Comparison of ENCODE assay signal across 28 cellular contexts in the genomic region with DNA sequence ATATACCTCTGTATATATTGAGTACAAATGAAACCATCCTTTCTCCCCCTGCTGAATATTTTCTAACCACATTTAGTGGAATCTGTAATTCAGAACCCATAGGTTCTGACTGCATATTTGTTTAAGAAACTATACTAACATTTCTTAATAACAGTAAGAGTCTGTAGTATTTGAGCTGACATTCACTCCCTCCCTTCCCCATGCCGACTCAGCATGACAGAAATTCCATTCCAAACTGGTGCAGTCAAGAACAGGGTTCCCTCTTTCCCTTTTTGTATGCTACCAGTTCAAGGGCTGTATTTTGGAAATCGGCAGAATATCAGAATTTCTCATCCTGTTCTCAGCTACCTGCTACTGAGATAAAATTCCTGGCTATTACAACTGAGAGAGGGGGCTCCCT.
"Had no signal": no experiment of that assay in that cellular context is flagged by ENCODE, and none has a peak within 500 bp of the region (broad histone marks: within the 10 kb centered on the region; RNA-seq: fewer than 3 reads in every experiment).

No MANE protein-coding gene starts in this region.

- H3K9me3 ChIP-seq: colonic mucosa, esophagus squamous epithelium, gastrocnemius medialis, lower lobe of right lung had no signal

- H3K4me1 ChIP-seq: colonic mucosa, esophagus squamous epithelium, gastrocnemius medialis, heart right ventricle, lower lobe of right lung had no signal

- FAIRE-seq: endometrium, kidney had no signal

- ATAC-seq: effector memory CD8-positive, alpha-beta T cell; esophagus mucosa; gastrocnemius medialis; heart right ventricle; left colon; left lobe of liver; left ventricle myocardium superior; lower lobe of right lung; naive thymus-derived CD4-positive, alpha-beta T cell had no signal

- H3K27me3 ChIP-seq: colonic mucosa, esophagus squamous epithelium, gastrocnemius medialis, heart right ventricle had no signal

- H3K4me3 ChIP-seq: colonic mucosa, esophagus squamous epithelium, gastrocnemius medialis, heart right ventricle, lower lobe of right lung had no signal

- H3K36me3 ChIP-seq: colonic mucosa, esophagus squamous epithelium, gastrocnemius medialis, heart right ventricle, lower lobe of right lung had no signal

- H3K27ac ChIP-seq: colonic mucosa, epithelial cell of prostate, esophagus squamous epithelium, gastrocnemius medialis, heart right ventricle, lower lobe of right lung had no signal

- DNase-seq: colonic mucosa; cortex of kidney; effector CD8-positive, alpha-beta T cell; effector memory CD8-positive, alpha-beta T cell; endodermal cell; erythroblast; esophagus squamous epithelium; foreskin fibroblast; foreskin melanocyte; gastrocnemius medialis; glutamatergic neuron; head of caudate nucleus; heart right ventricle; hippocampal formation; immature natural killer cell; islet precursor cell; kidney; kidney glomerular epithelial cell; left colon; left ventricle myocardium superior; lower lobe of right lung; mesenchymal stem cell; midbrain; naive thymus-derived CD4-positive, alpha-beta T cell had no signal
